Comparison of ENCODE assay signal across 7 cellular contexts in genomic region chr15:51227967-51228783, GRCh38.
DNase-seq lines count a peak whose midpoint lies in the region; ATAC-seq, FAIRE-seq and TF ChIP-seq lines count a peak whose summit lies in the region.

No MANE protein-coding gene starts in this region.

- no peaks in the 10 kb centered on the region for H3K9me3 ChIP-seq in heart right ventricle

- no peak overlapping the region for H3K4me3 ChIP-seq in heart right ventricle

- peak overlapping the region in 1 of 10 donors; percentile 62 for H3K27ac ChIP-seq in heart right ventricle

- H3K4me1 ChIP-seq in heart right ventricle = peaks cover 0 to 52% (median 12%) of the 10 kb centered on the region in 9 donors

- intact Hi-C loops in heart right ventricle (cut with DNase I) = loop anchor here in 3 of 10 donors (2.0 to 5.0 kb wide), 2 partner anchors 153 to 154 kb away; no protein-coding TSS in a partner anchor

- no peaks in the 10 kb centered on the region for H3K27me3 ChIP-seq in heart right ventricle

- peak; percentile 90 for ATAC-seq in GM21381 (IDR thresholded peaks at IDR 0.05; ENCODE audit: unreplicated experiment)
- ATAC-seq in HG03558 (IDR thresholded peaks at IDR 0.05; ENCODE audit: extremely low read depth, unreplicated experiment) = peak; percentile 71
- ATAC-seq in heart right ventricle = peak; percentile 51 to 93 (median 84)

- WGBS in heart right ventricle, 2 donors = 38 to 54% methylated on average over 3 of the region's 3 CpGs

- FAIRE-seq in GM12892 (lab: Jason Lieb, UNC) = peak; percentile 83
- FAIRE-seq in urothelium cell line (lab: Jason Lieb, UNC) = no peak

- TF ChIP-seq CTCF in heart right ventricle (IDR thresholded peaks at IDR 0.05) = no peak

- DNase-seq in GM12892 (ENCODE audit: insufficient read length) (peak; percentile 32), T1000 (lab: John Stamatoyannopoulos, UW) (peak; percentile 67), heart right ventricle (peak; percentile 16 to 22), urothelium cell line (ENCODE audit: low spot score) (peak; percentile 72), T-helper 9 cell (no peak)

- TF ChIP-seq POLR2A in GM12892 (IDR thresholded peaks at IDR 0.05; ENCODE audit: low read depth, low read length) = peak; percentile 43

- H3K36me3 ChIP-seq in heart right ventricle = no peaks in the 10 kb centered on the region
